ENCODE assay signal across 8 cellular contexts in the genomic region with DNA sequence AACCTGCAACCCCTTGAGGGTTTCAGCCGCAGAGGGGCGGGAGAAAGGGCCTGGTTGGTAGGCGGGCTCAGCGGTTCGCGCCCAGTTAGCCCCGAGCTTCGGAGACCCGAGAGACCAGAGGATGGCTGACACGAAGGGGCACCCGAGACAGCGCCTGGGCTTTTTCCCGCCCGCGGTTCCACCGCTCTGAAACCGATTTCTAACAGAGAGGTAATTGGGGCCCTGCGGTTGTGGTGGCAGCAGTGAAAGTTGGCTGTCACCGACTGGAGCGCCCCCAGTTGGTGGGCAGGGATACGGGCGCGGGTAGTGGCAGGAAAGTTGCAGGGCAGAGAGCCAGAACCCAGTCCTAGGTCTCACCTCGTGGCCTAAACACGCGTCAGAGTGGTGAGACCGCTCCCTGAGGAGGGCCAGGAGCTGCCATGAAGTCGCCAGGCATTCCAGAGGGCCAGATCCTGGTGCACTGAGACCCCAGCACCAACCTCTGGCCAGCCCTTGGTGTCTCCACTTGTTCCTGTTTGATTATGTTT. TPM values are rescaled to one million over a fixed set of nuclear protein-coding genes. Genes with fewer than 3 reads are reported as not detected.
DNase-seq lines count a peak whose midpoint lies in the region; ATAC-seq lines count a peak whose summit lies in the region.

No MANE protein-coding gene starts in this region.

- peak; percentile 45 for ATAC-seq in HG03039 (IDR thresholded peaks at IDR 0.05; ENCODE audit: unreplicated experiment)
- peak; percentile 58 for ATAC-seq in left colon

- intact Hi-C loops in left colon (cut with DNase I, micrococcal nuclease) = no loop called here

- DNase-seq in SIG-M5 treated with dmso at 0.1 percent for 504 hours (lab: John Stamatoyannopoulos, UW; ENCODE audit: unreplicated experiment) (peak; percentile 75), SIG-M5 (lab: John Stamatoyannopoulos, UW) (no peak), NCI-H2171 treated with DMSO at 0.1 percent for 48 hours (lab: John Stamatoyannopoulos, UW) (peak; percentile 92), left colon (peak; percentile 84 to 88)
- DNase-seq in activated CD4-positive, CD25-positive, alpha-beta regulatory T cell treated with anti-CD3 and anti-CD28 coated beads, Interleukin-2, amount 50 U/mL, for 16 hours (ENCODE audit: low read depth, low spot score) = peak; percentile 54
- DNase-seq in central memory CD4-positive, alpha-beta T cell = peak; percentile 85
- peak; percentile 74 for DNase-seq in stimulated activated CD4-positive, alpha-beta T cell treated with anti-CD3 and anti-CD28 coated beads, Interleukin-2, amount 100 ng/mL, for 4 hours (ENCODE audit: low read depth)

RNA-seq across cellular contexts. Expression of a gene that starts 0.6 kb away (rescaled TPM):
- total RNA-seq in left colon = 10 to 100 TPM; 27.7 to 34.6 TPM

RNA-seq across cellular contexts. Expression of a gene that starts 14.8 kb away (rescaled TPM):
- 1,000 to 10,000 TPM; 1,073 to 1,095 TPM for total RNA-seq in left colon

RNA-seq across cellular contexts. Expression of a gene that starts 22.7 kb away (rescaled TPM):
- total RNA-seq in left colon = under 1 TPM in 1 of 2 donors, not detected in 1; 0.12 TPM

RNA-seq across cellular contexts. Expression of a gene that starts 23.0 kb away (rescaled TPM):
- 10 to 100 TPM; 10.4 to 11.6 TPM for total RNA-seq in left colon

RNA-seq across cellular contexts. Expression of a gene that starts 31.1 kb away (rescaled TPM):
- 100 to 1,000 TPM; 329 to 412 TPM for total RNA-seq in left colon
